Comparison of ENCODE assay signal across 8 cellular contexts in genomic region chr22:16824718-16825687, GRCh38. TPM values are rescaled to one million over a fixed set of nuclear protein-coding genes. Genes with fewer than 3 reads are reported as not detected.
DNase-seq lines count a peak whose midpoint lies in the region; ATAC-seq and TF ChIP-seq lines count a peak whose summit lies in the region.

Gene XKR3, minus strand, starts transcription at chr22:16825411. Its CDS starts 17,338 bp downstream, at chr22:16808073.

- peaks cover 3% of the 10 kb centered on the region for H3K27me3 Mint-ChIP-seq in GM23338 (ENCODE audit: insufficient read depth, low read depth, poor library complexity)

- H3K4me2 ChIP-seq in GM23338 = peak within 1 kb of the TSS; percentile 22; the same call in 1 of the 2 replicates
- H3K4me2 ChIP-seq in PC-9 = peak within 1 kb of the TSS; percentile 69

- CTCF ChIA-PET in PC-9 (lab: Charles Lee) = no interaction called here

- H3K79me2 ChIP-seq in GM23338 (replicated peaks; ENCODE audit: insufficient read depth) (no peaks in the 10 kb centered on the region), PC-9 (ENCODE audit: low read depth) (no peaks in the 10 kb centered on the region)

- no peak within 1 kb of the TSS for H3K4me3 ChIP-seq in GM23338
- H3K4me3 ChIP-seq in PC-9 = peak within 1 kb of the TSS; percentile 35; the same call in 1 of the 2 replicates
- no peak within 1 kb of the TSS for H3K4me3 ChIP-seq in mucosa of descending colon

- no TSS peak for BruUV-seq in PC-9 (replicated peaks; lab: Mats Ljungman, UMichigan)

- H3K9me3 ChIP-seq in PC-9 (ENCODE audit: insufficient read depth, low read depth) (no peaks in the 10 kb centered on the region), mucosa of descending colon (peaks cover 26% of the 10 kb centered on the region)

- H3K27ac Mint-ChIP-seq in GM23338 = peak within 1 kb of the TSS; percentile 81

- H3K9me3 Mint-ChIP-seq in GM23338 = peaks cover 54% of the 10 kb centered on the region

- peak within 1 kb of the TSS; percentile 83 for H2AFZ ChIP-seq in GM23338
- peak within 1 kb of the TSS; percentile 43; the same call in 1 of the 2 replicates for H2AFZ ChIP-seq in PC-9

- peak; percentile 89 for DNase-seq in CD1c-positive myeloid dendritic cell (ENCODE audit: extremely low spot score)
- peak; percentile 23 for DNase-seq in GM23338 (ENCODE audit: low spot score)
- no peak for DNase-seq in PC-9
- peak; percentile 4 for DNase-seq in globus pallidus (ENCODE audit: low spot score)
- DNase-seq in NCI-H2227 (lab: John Stamatoyannopoulos, UW; ENCODE audit: unreplicated experiment) = no peak
- no peak for DNase-seq in mucosa of descending colon
- DNase-seq in D341Med (ENCODE audit: low spot score) = no peak

- H3K4me1 ChIP-seq in GM23338 (ENCODE audit: insufficient read depth) (peaks cover 13% of the 10 kb centered on the region), PC-9 (replicated peaks; ENCODE audit: insufficient read depth) (no peaks in the 10 kb centered on the region), mucosa of descending colon (ENCODE audit: low read depth) (no peaks in the 10 kb centered on the region)

- H4K20me1 ChIP-seq in GM23338 (replicated peaks; ENCODE audit: insufficient read depth) (no peaks in the 10 kb centered on the region), PC-9 (ENCODE audit: insufficient read depth) (no peaks in the 10 kb centered on the region)

- H3F3A ChIP-seq in GM23338 (replicated peaks; ENCODE audit: low read depth) (no peaks in the 10 kb centered on the region), PC-9 (ENCODE audit: insufficient read depth, low read depth) (no peaks in the 10 kb centered on the region)

- no peaks in the 10 kb centered on the region for H3K36me3 Mint-ChIP-seq in GM23338 (ENCODE audit: low read depth)

- no peak; the same call in 2 of the 3 replicates for ATAC-seq in GM23338
- no peak for ATAC-seq in HG02840 (IDR thresholded peaks at IDR 0.05; ENCODE audit: low FRiP score, unreplicated experiment)
- ATAC-seq in mucosa of descending colon = no peak

- no peak for TF ChIP-seq CTCF in GM23338 (conservative IDR thresholded peaks at IDR 0.05; ENCODE audit: low read depth in 2 of 2)
- TF ChIP-seq CTCF in PC-9 (conservative IDR thresholded peaks at IDR 0.05) = no peak
- no peak for TF ChIP-seq CTCF in mucosa of descending colon (IDR thresholded peaks at IDR 0.05)

- H3K4me1 Mint-ChIP-seq in GM23338 = peaks cover 8% of the 10 kb centered on the region; the same call in 2 of the 3 replicates

- POLR2A ChIA-PET in PC-9 (lab: Charles Lee; ENCODE audit: unreplicated experiment) = no interaction called here

- H3K27me3 ChIP-seq in GM23338 (ENCODE audit: insufficient read depth) = no peaks in the 10 kb centered on the region
- H3K27me3 ChIP-seq in PC-9 (ENCODE audit: insufficient read depth, low read depth) = no peaks in the 10 kb centered on the region

- intact Hi-C loops in PC-9 (cut with micrococcal nuclease; ENCODE audit: unreplicated experiment) (no loop called here), mucosa of descending colon (cut with DNase I, micrococcal nuclease) (no loop called here)

- H3K27ac ChIP-seq in GM23338 (ENCODE audit: low read depth) (no peak within 1 kb of the TSS), PC-9 (no peak within 1 kb of the TSS)

- H3K36me3 ChIP-seq in GM23338 (ENCODE audit: insufficient read depth) (no peaks in the 10 kb centered on the region), PC-9 (ENCODE audit: low read depth) (no peaks in the 10 kb centered on the region), mucosa of descending colon (ENCODE audit: low read depth) (no peaks in the 10 kb centered on the region)

- H3K9me2 ChIP-seq in GM23338 (ENCODE audit: insufficient read depth) (no peaks in the 10 kb centered on the region), PC-9 (ENCODE audit: insufficient read depth) (no peaks in the 10 kb centered on the region)

- H3K4me3 Mint-ChIP-seq in GM23338 = no peak within 1 kb of the TSS

TF ChIP-seq in GM23338, 12 proteins besides CTCF, POLR2A, EP300 and RAD21 (continues in another document):
- no peak for TF ChIP-seq ZNF114 (CRISPR knock-in tag; IDR thresholded peaks at IDR 0.05)
- no peak for TF ChIP-seq NANOG (IDR thresholded peaks at IDR 0.05; ENCODE audit: borderline replicate concordance)
- TF ChIP-seq POLR2AphosphoS5 (IDR thresholded peaks at IDR 0.05; ENCODE audit: low read depth) = no peak
- TF ChIP-seq EZH2phosphoT487 (IDR thresholded peaks at IDR 0.05; ENCODE audit: unreplicated experiment) = no peak
- TF ChIP-seq ZNF331 (CRISPR knock-in tag; IDR thresholded peaks at IDR 0.05; ENCODE audit: low read depth) = no peak
- no peak for TF ChIP-seq CREB1 (CRISPR knock-in tag; IDR thresholded peaks at IDR 0.05; ENCODE audit: low read depth)
- TF ChIP-seq REST (IDR thresholded peaks at IDR 0.05; ENCODE audit: unreplicated experiment) = no peak

RNA-seq across cellular contexts. Expression of gene XKR3, which starts in this region (rescaled TPM):
- total RNA-seq in GM23338 (2014; rRNA removed; shearing (Covaris generic)) = not detected in 2 replicates
- polyA plus RNA-seq in GM23338 (2016; fragmentation: Nextera tagmentation; extraction: Ambion mirVana) = 0.30 TPM in 1 of 2 replicates, not detected in the other
- not detected in 2 replicates for total RNA-seq in PC-9 (2021)
- total RNA-seq in mucosa of descending colon = not detected

Comparison
In these comparisons a context has a peak if more than half of its experiments do, and no peak if none do; other contexts are left out.
1. Peak in DNase-seq and H3K4me2 ChIP-seq in GM23338; RNA of the gene not detected or under 1 TPM.
2. DNase-seq: peak in CD1c-positive myeloid dendritic cell (single experiment) and globus pallidus (single experiment); none in PC-9 (0 of 2), NCI-H2227 (single experiment), mucosa of descending colon (0 of 3) and D341Med (single experiment).